In the genomic region with DNA sequence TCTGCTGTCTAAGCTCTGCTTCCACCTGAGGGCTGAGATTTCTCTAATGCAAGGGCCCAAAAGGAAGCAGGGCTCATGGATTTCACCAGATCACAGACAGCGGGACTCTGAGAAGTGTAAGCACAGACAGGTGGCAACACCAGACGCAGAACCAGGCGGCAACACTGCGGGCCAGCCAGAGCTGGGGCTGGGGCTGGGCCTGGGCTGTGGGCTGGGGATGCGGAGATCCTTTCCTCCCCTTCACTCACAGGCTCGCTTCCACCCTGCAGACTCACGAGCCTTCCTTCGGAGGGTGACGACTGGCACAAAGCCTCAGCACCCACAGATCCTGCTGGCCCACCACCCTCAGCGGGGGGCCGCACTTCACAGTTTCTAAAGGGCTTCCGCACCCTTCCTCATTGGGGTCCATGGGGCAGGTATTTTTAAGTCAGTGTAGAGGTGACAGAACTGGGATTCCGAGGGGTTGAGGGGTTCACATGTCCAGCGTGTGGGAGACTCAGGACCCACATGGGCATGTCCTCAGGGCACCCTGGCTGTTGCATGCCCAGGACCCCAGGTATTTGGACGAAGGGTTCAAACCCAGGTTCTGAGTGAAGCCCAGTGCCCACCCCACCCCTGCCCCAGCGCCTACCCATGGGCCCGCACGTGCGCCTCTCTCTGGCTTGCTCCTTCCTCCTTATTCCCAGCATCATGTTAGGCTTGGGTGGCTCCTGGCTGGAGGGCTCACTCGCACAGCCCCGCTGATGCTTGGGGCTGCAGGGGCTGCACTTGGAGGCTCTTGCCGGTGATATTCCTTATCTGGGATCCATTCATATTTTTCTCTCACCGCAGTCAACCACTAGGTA, we compare ENCODE assay signal across 22 cellular contexts.
"Had no signal": no experiment of that assay in that cellular context is flagged by ENCODE, and none has a peak within 500 bp of the region (broad histone marks: within the 10 kb centered on the region; RNA-seq: fewer than 3 reads in every experiment).

No MANE protein-coding gene starts in this region.

- H3K4me3 Mint-ChIP-seq: activated CD8-positive, alpha-beta T cell treated with anti-CD3 and anti-CD28 coated beads for 36 hours; activated naive CD4-positive, alpha-beta T cell treated with anti-CD3 and anti-CD28 coated beads, Interleukin-2, amount 10 ng/mL, durations not matched to agents 7 days and 5 days; activated T-cell treated with anti-CD3 and anti-CD28 coated beads, Interleukin-2, amount 50 U/mL, for 24 hours; central memory CD8-positive, alpha-beta T cell; naive B cell; stimulated activated naive B cell treated with anti-CD40 and anti-IgM and Interleukin-4, amounts not matched to agents 10 μg/mL and 1 μg/mL and 100 μg/mL, for 72 hours; T-cell had no signal

- H3K4me3 ChIP-seq: colonic mucosa, gastroesophageal sphincter, heart left ventricle, mucosa of descending colon, sigmoid colon, thoracic aorta had no signal

- H3K9ac ChIP-seq: parathyroid adenoma had no signal

- H2AFZ ChIP-seq: parathyroid adenoma had no signal

- H3K27ac Mint-ChIP-seq: activated CD8-positive, alpha-beta T cell treated with anti-CD3 and anti-CD28 coated beads for 36 hours; activated naive CD4-positive, alpha-beta T cell treated with anti-CD3 and anti-CD28 coated beads, Interleukin-2, amount 10 ng/mL, durations not matched to agents 7 days and 5 days; activated T-cell treated with anti-CD3 and anti-CD28 coated beads, Interleukin-2, amount 50 U/mL, for 24 hours; activated T-helper 2 cell treated with anti-CD3 and anti-CD28 coated beads, Interferon-gamma antibody, Interleukin-2, Interleukin-4, amounts not matched to agents 10 μg/mL and 5 μg/mL and 100 μg/mL, durations not matched to agents 14 hours and 24 hours and 36 hours; stimulated activated naive B cell treated with anti-CD40 and anti-IgM and Interleukin-4, amounts not matched to agents 10 μg/mL and 1 μg/mL and 100 μg/mL, for 72 hours; T-cell had no signal

- DNase-seq: activated CD4-positive, alpha-beta T cell treated with anti-CD3 and anti-CD28 coated beads for 48 hours; activated CD4-positive, CD25-positive, alpha-beta regulatory T cell; activated CD8-positive, alpha-beta T cell treated with anti-CD3 and anti-CD28 coated beads for 36 hours; activated naive CD4-positive, alpha-beta T cell treated with anti-CD3 and anti-CD28 coated beads, Interleukin-2, amount 10 ng/mL, durations not matched to agents 7 days and 5 days; activated T-cell treated with anti-CD3 and anti-CD28 coated beads, Interleukin-2, amount 50 U/mL, for 24 hours; aorta; brain microvascular endothelial cell; colonic mucosa; heart left ventricle; left ventricle myocardium superior; mucosa of descending colon; naive B cell; stimulated activated CD4-positive, alpha-beta T cell treated with anti-CD3 and anti-CD28 coated beads, Interleukin-4, amount 100 ng/mL, for 24 hours; stimulated activated naive B cell treated with anti-CD40 and anti-IgM and Interleukin-4, amounts not matched to agents 10 μg/mL and 1 μg/mL and 100 μg/mL, for 72 hours; T-cell had no signal

- ATAC-seq: activated CD8-positive, alpha-beta T cell treated with anti-CD3 and anti-CD28 coated beads for 36 hours; gastroesophageal sphincter; heart left ventricle; left ventricle myocardium superior; mucosa of descending colon; stimulated activated naive B cell treated with anti-CD40 and anti-IgM and Interleukin-4, amounts not matched to agents 10 μg/mL and 1 μg/mL and 100 μg/mL, for 72 hours; T-cell had no signal

- H3K4me1 Mint-ChIP-seq: activated naive CD4-positive, alpha-beta T cell treated with anti-CD3 and anti-CD28 coated beads, Interleukin-2, amount 10 ng/mL, durations not matched to agents 7 days and 5 days; central memory CD8-positive, alpha-beta T cell; naive B cell; T-cell had no signal

- H3K27ac ChIP-seq: brain microvascular endothelial cell, colonic mucosa, gastroesophageal sphincter, heart left ventricle, neutrophil, parathyroid adenoma, sigmoid colon, thoracic aorta had no signal

- H3K9me3 ChIP-seq: colonic mucosa, gastroesophageal sphincter, heart left ventricle, mucosa of descending colon, neutrophil, sigmoid colon, thoracic aorta had no signal

- H3K4me1 ChIP-seq: colonic mucosa, gastroesophageal sphincter, heart left ventricle, parathyroid adenoma, sigmoid colon had no signal

- H3K27me3 ChIP-seq: brain microvascular endothelial cell, colonic mucosa had no signal

- H3K9me3 Mint-ChIP-seq: activated CD8-positive, alpha-beta T cell treated with anti-CD3 and anti-CD28 coated beads for 36 hours; activated naive CD4-positive, alpha-beta T cell treated with anti-CD3 and anti-CD28 coated beads, Interleukin-2, amount 10 ng/mL, durations not matched to agents 7 days and 5 days; activated T-cell treated with anti-CD3 and anti-CD28 coated beads, Interleukin-2, amount 50 U/mL, for 24 hours; activated T-helper 2 cell treated with anti-CD3 and anti-CD28 coated beads, Interferon-gamma antibody, Interleukin-2, Interleukin-4, amounts not matched to agents 10 μg/mL and 5 μg/mL and 100 μg/mL, durations not matched to agents 14 hours and 24 hours and 36 hours; central memory CD8-positive, alpha-beta T cell; stimulated activated naive B cell treated with anti-CD40 and anti-IgM and Interleukin-4, amounts not matched to agents 10 μg/mL and 1 μg/mL and 100 μg/mL, for 72 hours; T-cell had no signal

- H3K79me2 ChIP-seq: parathyroid adenoma had no signal

- H3K36me3 ChIP-seq: brain microvascular endothelial cell, colonic mucosa, gastroesophageal sphincter, heart left ventricle, neutrophil, sigmoid colon, thoracic aorta had no signal

- H3K36me3 Mint-ChIP-seq: activated naive CD4-positive, alpha-beta T cell treated with anti-CD3 and anti-CD28 coated beads, Interleukin-2, amount 10 ng/mL, durations not matched to agents 7 days and 5 days; naive B cell; stimulated activated naive B cell treated with anti-CD40 and anti-IgM and Interleukin-4, amounts not matched to agents 10 μg/mL and 1 μg/mL and 100 μg/mL, for 72 hours; T-cell had no signal
